ENCODE assay signal across 13 cellular contexts in genomic region chr10:34967411-34967880, GRCh38.
DNase-seq lines count a peak whose midpoint lies in the region; ATAC-seq, FAIRE-seq and TF ChIP-seq lines count a peak whose summit lies in the region.
"Had no signal": no experiment of that assay in that cellular context is flagged by ENCODE, and none has a peak within 500 bp of the region (broad histone marks: within the 10 kb centered on the region; RNA-seq: fewer than 3 reads in every experiment).

No MANE protein-coding gene starts in this region.

- peak overlapping the region; percentile 1 for H3K27ac Mint-ChIP-seq in astrocyte (ENCODE audit: unreplicated experiment)
- H3K27ac Mint-ChIP-seq in stimulated activated effector memory CD8-positive, alpha-beta T cell treated with anti-CD3 and anti-CD28 coated beads, Interleukin-12 subunit alpha, Interleukin-12 subunit beta, amount 100 ng/mL, for 72 hours, result no peak overlapping the region
- H3K27ac Mint-ChIP-seq: activated CD8-positive, alpha-beta T cell treated with anti-CD3 and anti-CD28 coated beads, Interleukin-2, amount 10 ng/mL, durations not matched to agents 7 days and 5 days; CD4-positive, CD25-positive, alpha-beta regulatory T cell; immature natural killer cell had no signal

- peak overlapping the region; percentile 60 for H3K4me2 ChIP-seq in astrocyte (ENCODE audit: low read length)

- no peaks in the 10 kb centered on the region for H4K20me1 ChIP-seq in astrocyte (ENCODE audit: insufficient read depth, low read length)

- ATAC-seq in HG02588 (IDR thresholded peaks at IDR 0.05; ENCODE audit: unreplicated experiment), result no peak
- ATAC-seq in stimulated activated effector memory CD8-positive, alpha-beta T cell treated with anti-CD3 and anti-CD28 coated beads, Interleukin-12 subunit alpha, Interleukin-12 subunit beta, amount 100 ng/mL, for 72 hours, result no peak
- ATAC-seq: activated CD8-positive, alpha-beta T cell treated with anti-CD3 and anti-CD28 coated beads, Interleukin-2, amount 10 ng/mL, durations not matched to agents 7 days and 5 days; right lobe of liver had no signal

- no peak overlapping the region for H3K9ac ChIP-seq in astrocyte (ENCODE audit: low read length)

- DNase-seq in AG10803 (ENCODE audit: low read depth) (peak; percentile 95), astrocyte (ENCODE audit: low read depth) (peak; percentile 94), cardiac septum (ENCODE audit: low spot score) (peak; percentile 56), pons (ENCODE audit: low spot score) (peak; percentile 53), AML-193 (lab: John Stamatoyannopoulos, UW) (no peak)
- no peak for DNase-seq in activated CD4-positive, CD25-positive, alpha-beta regulatory T cell treated with anti-CD3 and anti-CD28 coated beads, Interleukin-2, amount 50 U/mL, for 72 hours
- no peak for DNase-seq in stimulated activated effector memory CD8-positive, alpha-beta T cell treated with anti-CD3 and anti-CD28 coated beads, Interleukin-12 subunit alpha, Interleukin-12 subunit beta, amount 100 ng/mL, for 72 hours (ENCODE audit: low spot score in 2 of 2)
- DNase-seq: activated CD8-positive, alpha-beta T cell treated with anti-CD3 and anti-CD28 coated beads, Interleukin-2, amount 10 ng/mL, durations not matched to agents 7 days and 5 days; CD4-positive, CD25-positive, alpha-beta regulatory T cell; immature natural killer cell had no signal

- H3K79me2 ChIP-seq in astrocyte (ENCODE audit: insufficient read depth, low read length), result no peaks in the 10 kb centered on the region

- no peaks in the 10 kb centered on the region for H3K9me3 ChIP-seq in astrocyte (ENCODE audit: insufficient read depth, low read depth, low read length)
- H3K9me3 ChIP-seq: right lobe of liver had no signal

- H3K36me3 ChIP-seq in astrocyte (ENCODE audit: insufficient read depth, low read length), result no peaks in the 10 kb centered on the region
- H3K36me3 ChIP-seq: right lobe of liver had no signal

- peaks cover 12% of the 10 kb centered on the region for H3K4me1 ChIP-seq in astrocyte (ENCODE audit: insufficient read depth, low read length)
- H3K4me1 ChIP-seq: right lobe of liver had no signal

- H2AFZ ChIP-seq in astrocyte (ENCODE audit: low read depth, low read length), result peak overlapping the region; percentile 50

- intact Hi-C loops in cardiac septum (cut with DNase I), result loop anchor here (10.0 kb wide), 1 partner anchor 303 kb away; no protein-coding TSS in a partner anchor

- H3K4me1 Mint-ChIP-seq in astrocyte (ENCODE audit: low read depth, unreplicated experiment), result peaks cover 17% of the 10 kb centered on the region
- H3K4me1 Mint-ChIP-seq in stimulated activated effector memory CD8-positive, alpha-beta T cell treated with anti-CD3 and anti-CD28 coated beads, Interleukin-12 subunit alpha, Interleukin-12 subunit beta, amount 100 ng/mL, for 72 hours, result no peaks in the 10 kb centered on the region
- H3K4me1 Mint-ChIP-seq: CD4-positive, CD25-positive, alpha-beta regulatory T cell; central memory CD8-positive, alpha-beta T cell; immature natural killer cell had no signal

- H3K27me3 ChIP-seq in astrocyte (ENCODE audit: insufficient read depth, low read length), result no peaks in the 10 kb centered on the region
- H3K27me3 ChIP-seq: right lobe of liver had no signal

- H3K36me3 Mint-ChIP-seq in astrocyte (ENCODE audit: low read depth, unreplicated experiment), result no peaks in the 10 kb centered on the region
- H3K36me3 Mint-ChIP-seq in stimulated activated effector memory CD8-positive, alpha-beta T cell treated with anti-CD3 and anti-CD28 coated beads, Interleukin-12 subunit alpha, Interleukin-12 subunit beta, amount 100 ng/mL, for 72 hours, result no peaks in the 10 kb centered on the region
- H3K36me3 Mint-ChIP-seq: CD4-positive, CD25-positive, alpha-beta regulatory T cell; immature natural killer cell had no signal

- FAIRE-seq in astrocyte (lab: Jason Lieb, UNC), result no peak

- H3K9me3 Mint-ChIP-seq in astrocyte (ENCODE audit: unreplicated experiment), result peaks cover 2% of the 10 kb centered on the region
- no peaks in the 10 kb centered on the region for H3K9me3 Mint-ChIP-seq in stimulated activated effector memory CD8-positive, alpha-beta T cell treated with anti-CD3 and anti-CD28 coated beads, Interleukin-12 subunit alpha, Interleukin-12 subunit beta, amount 100 ng/mL, for 72 hours
- H3K9me3 Mint-ChIP-seq: central memory CD8-positive, alpha-beta T cell; immature natural killer cell had no signal

- H3K4me3 ChIP-seq in AG10803 (ENCODE audit: low read length) (no peak overlapping the region), astrocyte (ENCODE audit: insufficient read depth, low read depth, low read length) (no peak overlapping the region)
- H3K4me3 ChIP-seq: right lobe of liver had no signal

- no peaks in the 10 kb centered on the region for H3K27me3 Mint-ChIP-seq in astrocyte (ENCODE audit: low read depth, unreplicated experiment)
- H3K27me3 Mint-ChIP-seq: CD4-positive, CD25-positive, alpha-beta regulatory T cell had no signal

- TF ChIP-seq CTCF in AG10803 (conservative IDR thresholded peaks at IDR 0.05; ENCODE audit: low read length) (no peak), astrocyte (IDR thresholded peaks at IDR 0.05; ENCODE audit: insufficient read depth, low read depth, low read length) (no peak)

- no peak overlapping the region for H3K27ac ChIP-seq in astrocyte (ENCODE audit: low read depth, low read length)
- H3K27ac ChIP-seq: right lobe of liver had no signal

- no peak overlapping the region for H3K4me3 Mint-ChIP-seq in astrocyte (ENCODE audit: unreplicated experiment)
- no peak overlapping the region for H3K4me3 Mint-ChIP-seq in stimulated activated effector memory CD8-positive, alpha-beta T cell treated with anti-CD3 and anti-CD28 coated beads, Interleukin-12 subunit alpha, Interleukin-12 subunit beta, amount 100 ng/mL, for 72 hours
- H3K4me3 Mint-ChIP-seq: activated CD8-positive, alpha-beta T cell treated with anti-CD3 and anti-CD28 coated beads, Interleukin-2, amount 10 ng/mL, durations not matched to agents 7 days and 5 days; CD4-positive, CD25-positive, alpha-beta regulatory T cell; central memory CD8-positive, alpha-beta T cell; immature natural killer cell had no signal

Comparison
In these comparisons a context has a peak if more than half of its experiments do, and no peak if none do; other contexts are left out.
1. DNase-seq: peak in AG10803 (single experiment), astrocyte (single experiment), cardiac septum (single experiment) and pons (single experiment); none in activated CD4-positive, CD25-positive, alpha-beta regulatory T cell treated with anti-CD3 and anti-CD28 coated beads, Interleukin-2, amount 50 U/mL, for 72 hours (single experiment), AML-193 (0 of 2) and stimulated activated effector memory CD8-positive, alpha-beta T cell treated with anti-CD3 and anti-CD28 coated beads, Interleukin-12 subunit alpha, Interleukin-12 subunit beta, amount 100 ng/mL, for 72 hours (0 of 2).